In genomic region chr12:68899251-68899771, GRCh38 we compare ENCODE assay signal across 1 cellular context.
TF ChIP-seq lines count a peak whose summit lies in the region.

No MANE protein-coding gene starts in this region.

TF ChIP-seq in SK-N-SH treated with all-trans-retinoic acid at 6 μM for 48 hours, 23 proteins besides CTCF, POLR2A, EP300 and RAD21 (continued from another document):
- no peak for TF ChIP-seq PATZ1 (CRISPR knock-in tag; IDR thresholded peaks at IDR 0.05; ENCODE audit: borderline replicate concordance)
